ENCODE assay signal across 8 cellular contexts in the genomic region with DNA sequence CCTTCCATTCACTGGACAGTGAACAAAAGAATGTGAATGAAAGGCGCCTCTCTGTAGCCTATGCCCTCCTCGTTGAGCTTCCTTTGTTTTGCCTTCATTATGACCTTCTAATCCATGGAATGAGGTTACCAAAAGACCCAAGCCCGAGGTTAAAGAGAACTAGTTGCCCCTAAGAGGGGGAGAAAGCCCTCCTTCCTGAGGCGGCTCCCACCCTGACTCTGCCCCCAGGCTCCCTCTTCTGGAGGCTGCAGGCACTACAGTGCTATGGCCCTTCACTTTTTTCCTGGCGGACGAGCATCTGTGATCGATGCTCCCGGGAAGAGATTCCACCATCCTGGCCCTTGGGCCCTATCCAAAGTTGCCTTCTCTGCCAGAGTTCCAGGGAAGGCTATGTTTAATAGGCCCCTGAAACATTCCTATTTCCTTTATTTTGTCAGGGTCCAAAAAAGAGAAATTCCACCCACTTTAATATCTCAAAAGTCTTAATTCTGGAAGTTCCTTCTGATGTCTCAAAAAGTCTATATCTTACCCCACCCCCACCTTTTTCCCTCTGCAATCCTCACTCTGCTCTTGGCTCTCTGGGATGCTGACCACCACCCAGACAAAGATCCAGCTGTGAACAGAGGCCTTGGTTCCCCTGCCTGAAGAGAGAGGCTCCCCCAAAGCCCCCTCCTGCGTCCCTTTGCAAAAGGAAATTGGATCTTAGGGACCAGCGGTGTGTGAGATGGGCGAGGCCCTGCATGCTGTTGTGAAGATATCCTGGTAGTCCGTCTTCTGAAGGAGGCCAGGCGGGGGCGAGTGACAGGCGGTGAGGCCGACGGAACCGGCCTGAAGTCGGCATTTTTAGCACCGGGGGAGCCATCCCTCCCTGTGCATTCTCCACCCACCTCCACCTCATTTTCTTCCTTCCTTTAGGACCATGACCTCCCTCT.
DNase-seq lines count a peak whose midpoint lies in the region; ATAC-seq and TF ChIP-seq lines count a peak whose summit lies in the region.

No MANE protein-coding gene starts in this region.

- no peak overlapping the region for H3K4me3 ChIP-seq in astrocyte of the cerebellum (ENCODE audit: low read depth, low read length)

- no peaks in the 10 kb centered on the region for H3K36me3 Mint-ChIP-seq in immature natural killer cell

- H3K4me3 Mint-ChIP-seq in immature natural killer cell = no peak overlapping the region

- no peaks in the 10 kb centered on the region for H3K4me1 Mint-ChIP-seq in immature natural killer cell

- no peaks in the 10 kb centered on the region for H3K9me3 Mint-ChIP-seq in immature natural killer cell

- in situ Hi-C loops in astrocyte of the cerebellum (cut with HindIII; ENCODE audit: low sequenced_read_pairs) = no loop called here

- peak; percentile 90 for DNase-seq in ELF-1 (ENCODE audit: low read depth, low spot score)
- DNase-seq in SK-N-DZ (ENCODE audit: low spot score) = peak; percentile 16
- no peak for DNase-seq in astrocyte of the cerebellum (ENCODE audit: low read depth)
- peak; percentile 6 to 14 (median 6) for DNase-seq in immature natural killer cell
- peak; percentile 11 to 31 for DNase-seq in stimulated activated CD4-positive, alpha-beta T cell treated with anti-CD3 and anti-CD28 coated beads, Interleukin-1b, Interleukin-23, amount 100 ng/mL, for 4 hours (ENCODE audit: low read depth in 2 of 2)
- no peak for DNase-seq in KG1 (lab: John Stamatoyannopoulos, UW)

- H3K27ac Mint-ChIP-seq in immature natural killer cell = peak overlapping the region in 1 of 6 donors; percentile 47

- ATAC-seq in HG02885 (IDR thresholded peaks at IDR 0.05; ENCODE audit: poor library complexity, unreplicated experiment) (peak; percentile 69), HG02973 (IDR thresholded peaks at IDR 0.05; ENCODE audit: unreplicated experiment) (no peak)

- peaks cover 1 to 5% (median 3%) of the 10 kb centered on the region in 3 donors for H3K27me3 Mint-ChIP-seq in immature natural killer cell (ENCODE audit: low read depth in 3 of 3)

- peak; percentile 99 for TF ChIP-seq CTCF in astrocyte of the cerebellum (IDR thresholded peaks at IDR 0.05; ENCODE audit: low read depth, low read length, missing control alignments)

Comparison
In these comparisons a context has a peak if more than half of its experiments do, and no peak if none do; other contexts are left out.
1. DNase-seq: peak in ELF-1 (single experiment), SK-N-DZ (single experiment), immature natural killer cell (3 of 3) and stimulated activated CD4-positive, alpha-beta T cell treated with anti-CD3 and anti-CD28 coated beads, Interleukin-1b, Interleukin-23, amount 100 ng/mL, for 4 hours (2 of 2); none in astrocyte of the cerebellum (single experiment) and KG1 (single experiment).